In the genomic region with DNA sequence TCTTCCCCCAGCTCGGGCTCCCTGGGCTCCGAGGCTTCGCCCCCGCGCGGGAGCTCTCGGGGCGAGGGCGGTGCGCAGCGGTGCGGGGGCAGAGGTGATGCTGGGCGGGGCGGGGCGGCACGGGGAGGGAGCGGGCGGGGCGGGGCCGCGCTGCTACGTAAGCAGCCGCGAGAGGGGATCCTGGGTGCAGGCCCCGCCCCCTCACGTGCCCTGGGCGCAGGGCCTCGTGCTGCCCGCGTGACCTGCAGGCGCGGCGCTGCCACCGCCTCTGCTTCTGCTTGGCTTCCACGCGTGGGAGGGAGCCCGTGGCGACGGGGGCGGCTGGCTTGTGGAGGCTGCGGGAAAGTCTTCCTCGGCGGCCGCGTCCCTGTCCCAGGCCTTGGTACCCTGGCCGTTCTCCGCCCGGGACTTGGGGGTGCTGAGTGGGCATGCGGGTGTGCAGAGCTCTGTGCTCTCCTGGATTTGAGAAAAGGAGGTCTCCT, we compare ENCODE assay signal across 1 cellular context.
TF ChIP-seq lines count a peak whose summit lies in the region.

No MANE protein-coding gene starts in this region.

TF ChIP-seq in WTC11, 78 proteins besides CTCF, POLR2A, EP300 and RAD21 (continued from another document and continues in another):
- TF ChIP-seq, protein P1, sequence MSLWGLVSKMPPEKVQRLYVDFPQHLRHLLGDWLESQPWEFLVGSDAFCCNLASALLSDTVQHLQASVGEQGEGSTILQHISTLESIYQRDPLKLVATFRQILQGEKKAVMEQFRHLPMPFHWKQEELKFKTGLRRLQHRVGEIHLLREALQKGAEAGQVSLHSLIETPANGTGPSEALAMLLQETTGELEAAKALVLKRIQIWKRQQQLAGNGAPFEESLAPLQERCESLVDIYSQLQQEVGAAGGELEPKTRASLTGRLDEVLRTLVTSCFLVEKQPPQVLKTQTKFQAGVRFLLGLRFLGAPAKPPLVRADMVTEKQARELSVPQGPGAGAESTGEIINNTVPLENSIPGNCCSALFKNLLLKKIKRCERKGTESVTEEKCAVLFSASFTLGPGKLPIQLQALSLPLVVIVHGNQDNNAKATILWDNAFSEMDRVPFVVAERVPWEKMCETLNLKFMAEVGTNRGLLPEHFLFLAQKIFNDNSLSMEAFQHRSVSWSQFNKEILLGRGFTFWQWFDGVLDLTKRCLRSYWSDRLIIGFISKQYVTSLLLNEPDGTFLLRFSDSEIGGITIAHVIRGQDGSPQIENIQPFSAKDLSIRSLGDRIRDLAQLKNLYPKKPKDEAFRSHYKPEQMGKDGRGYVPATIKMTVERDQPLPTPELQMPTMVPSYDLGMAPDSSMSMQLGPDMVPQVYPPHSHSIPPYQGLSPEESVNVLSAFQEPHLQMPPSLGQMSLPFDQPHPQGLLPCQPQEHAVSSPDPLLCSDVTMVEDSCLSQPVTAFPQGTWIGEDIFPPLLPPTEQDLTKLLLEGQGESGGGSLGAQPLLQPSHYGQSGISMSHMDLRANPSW (CRISPR knock-in tag; conservative IDR thresholded peaks at IDR 0.05; ENCODE audit: low read depth) = peak; percentile 90; the same call in 1 of the 2 replicates
- TF ChIP-seq, protein P2, sequence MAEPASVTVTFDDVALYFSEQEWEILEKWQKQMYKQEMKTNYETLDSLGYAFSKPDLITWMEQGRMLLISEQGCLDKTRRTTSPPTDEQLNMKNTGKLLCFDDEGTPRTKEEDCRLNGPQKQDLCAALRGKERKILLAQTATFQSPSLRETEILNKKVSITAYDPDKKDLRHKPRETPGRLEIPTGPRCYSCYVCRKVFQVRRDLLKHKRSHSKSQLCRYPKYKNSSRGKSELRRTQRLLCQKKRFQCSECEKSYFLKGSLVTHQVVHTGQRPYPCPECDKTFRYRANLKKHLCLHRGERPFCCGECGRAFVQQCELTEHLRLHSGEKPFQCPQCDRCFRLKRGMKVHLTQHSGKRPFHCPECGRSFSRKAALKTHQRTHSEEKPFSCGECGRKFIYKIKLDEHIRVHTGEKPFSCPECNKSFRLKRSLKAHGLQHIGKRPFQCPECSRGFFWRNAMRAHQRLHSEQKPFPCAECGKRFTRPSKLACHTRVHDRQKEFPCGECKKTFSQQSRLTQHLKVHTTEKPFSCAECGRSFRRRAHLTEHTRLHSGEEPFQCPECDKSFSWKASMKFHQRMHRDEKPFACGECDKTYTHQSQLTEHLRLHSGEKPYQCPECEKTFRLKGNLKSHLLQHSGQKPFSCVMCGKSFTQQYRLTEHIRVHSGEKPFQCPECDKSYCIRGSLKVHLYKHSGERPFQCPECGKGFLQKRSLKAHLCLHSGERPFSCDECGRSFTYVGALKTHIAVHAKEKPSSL (CRISPR knock-in tag; conservative IDR thresholded peaks at IDR 0.05) = no peak
- TF ChIP-seq GABPB1 (CRISPR knock-in tag; IDR thresholded peaks at IDR 0.05) (no peak), FOXJ3 (CRISPR knock-in tag; IDR thresholded peaks at IDR 0.05; ENCODE audit: borderline replicate concordance) (peak; percentile 93), CREB1 (CRISPR knock-in tag; IDR thresholded peaks at IDR 0.05) (peak; percentile 97), OVOL2 (CRISPR knock-in tag; IDR thresholded peaks at IDR 0.05; ENCODE audit: borderline replicate concordance) (no peak), RELA (CRISPR knock-in tag; IDR thresholded peaks at IDR 0.05; ENCODE audit: borderline replicate concordance) (peak; percentile 98), ELF4 (CRISPR knock-in tag; IDR thresholded peaks at IDR 0.05; ENCODE audit: low read depth) (peak; percentile 98), KAT7 (CRISPR knock-in tag; IDR thresholded peaks at IDR 0.05; ENCODE audit: borderline replicate concordance) (peak; percentile 86; the same call in 1 of the 2 replicates), ZNF416 (CRISPR knock-in tag; IDR thresholded peaks at IDR 0.05) (no peak), JAZF1 (CRISPR knock-in tag; IDR thresholded peaks at IDR 0.05) (no peak), ATF1 (CRISPR knock-in tag; IDR thresholded peaks at IDR 0.05) (peak; percentile 90; the same call in 1 of the 2 replicates), ETV6 (CRISPR knock-in tag; IDR thresholded peaks at IDR 0.05) (peak; percentile 98), ZNF263 (CRISPR knock-in tag; IDR thresholded peaks at IDR 0.05; ENCODE audit: low read depth) (peak; percentile 69; the same call in 1 of the 2 replicates), PRRX2 (CRISPR knock-in tag; IDR thresholded peaks at IDR 0.05) (no peak), EMX1 (CRISPR knock-in tag; IDR thresholded peaks at IDR 0.05) (no peak), TP53 (CRISPR knock-in tag; IDR thresholded peaks at IDR 0.05) (peak; percentile 99), MYBL2 (CRISPR knock-in tag; IDR thresholded peaks at IDR 0.05) (peak; percentile 94), SMAD4 (CRISPR knock-in tag; IDR thresholded peaks at IDR 0.05) (peak; percentile 95), ZNF423 (CRISPR knock-in tag; IDR thresholded peaks at IDR 0.05) (no peak), NR1H2 (CRISPR knock-in tag; IDR thresholded peaks at IDR 0.05) (peak; percentile 79; the same call in 1 of the 2 replicates), NR2C2 (CRISPR knock-in tag; IDR thresholded peaks at IDR 0.05) (peak; percentile 90), MXD4 (CRISPR knock-in tag; IDR thresholded peaks at IDR 0.05; ENCODE audit: borderline replicate concordance) (no peak), ZNF219 (CRISPR knock-in tag; IDR thresholded peaks at IDR 0.05; ENCODE audit: borderline replicate concordance) (peak; percentile 97)
- TF ChIP-seq, protein P3, sequence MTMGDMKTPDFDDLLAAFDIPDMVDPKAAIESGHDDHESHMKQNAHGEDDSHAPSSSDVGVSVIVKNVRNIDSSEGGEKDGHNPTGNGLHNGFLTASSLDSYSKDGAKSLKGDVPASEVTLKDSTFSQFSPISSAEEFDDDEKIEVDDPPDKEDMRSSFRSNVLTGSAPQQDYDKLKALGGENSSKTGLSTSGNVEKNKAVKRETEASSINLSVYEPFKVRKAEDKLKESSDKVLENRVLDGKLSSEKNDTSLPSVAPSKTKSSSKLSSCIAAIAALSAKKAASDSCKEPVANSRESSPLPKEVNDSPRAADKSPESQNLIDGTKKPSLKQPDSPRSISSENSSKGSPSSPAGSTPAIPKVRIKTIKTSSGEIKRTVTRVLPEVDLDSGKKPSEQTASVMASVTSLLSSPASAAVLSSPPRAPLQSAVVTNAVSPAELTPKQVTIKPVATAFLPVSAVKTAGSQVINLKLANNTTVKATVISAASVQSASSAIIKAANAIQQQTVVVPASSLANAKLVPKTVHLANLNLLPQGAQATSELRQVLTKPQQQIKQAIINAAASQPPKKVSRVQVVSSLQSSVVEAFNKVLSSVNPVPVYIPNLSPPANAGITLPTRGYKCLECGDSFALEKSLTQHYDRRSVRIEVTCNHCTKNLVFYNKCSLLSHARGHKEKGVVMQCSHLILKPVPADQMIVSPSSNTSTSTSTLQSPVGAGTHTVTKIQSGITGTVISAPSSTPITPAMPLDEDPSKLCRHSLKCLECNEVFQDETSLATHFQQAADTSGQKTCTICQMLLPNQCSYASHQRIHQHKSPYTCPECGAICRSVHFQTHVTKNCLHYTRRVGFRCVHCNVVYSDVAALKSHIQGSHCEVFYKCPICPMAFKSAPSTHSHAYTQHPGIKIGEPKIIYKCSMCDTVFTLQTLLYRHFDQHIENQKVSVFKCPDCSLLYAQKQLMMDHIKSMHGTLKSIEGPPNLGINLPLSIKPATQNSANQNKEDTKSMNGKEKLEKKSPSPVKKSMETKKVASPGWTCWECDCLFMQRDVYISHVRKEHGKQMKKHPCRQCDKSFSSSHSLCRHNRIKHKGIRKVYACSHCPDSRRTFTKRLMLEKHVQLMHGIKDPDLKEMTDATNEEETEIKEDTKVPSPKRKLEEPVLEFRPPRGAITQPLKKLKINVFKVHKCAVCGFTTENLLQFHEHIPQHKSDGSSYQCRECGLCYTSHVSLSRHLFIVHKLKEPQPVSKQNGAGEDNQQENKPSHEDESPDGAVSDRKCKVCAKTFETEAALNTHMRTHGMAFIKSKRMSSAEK (CRISPR knock-in tag; IDR thresholded peaks at IDR 0.05; ENCODE audit: borderline replicate concordance) = no peak
- TF ChIP-seq, protein P4, sequence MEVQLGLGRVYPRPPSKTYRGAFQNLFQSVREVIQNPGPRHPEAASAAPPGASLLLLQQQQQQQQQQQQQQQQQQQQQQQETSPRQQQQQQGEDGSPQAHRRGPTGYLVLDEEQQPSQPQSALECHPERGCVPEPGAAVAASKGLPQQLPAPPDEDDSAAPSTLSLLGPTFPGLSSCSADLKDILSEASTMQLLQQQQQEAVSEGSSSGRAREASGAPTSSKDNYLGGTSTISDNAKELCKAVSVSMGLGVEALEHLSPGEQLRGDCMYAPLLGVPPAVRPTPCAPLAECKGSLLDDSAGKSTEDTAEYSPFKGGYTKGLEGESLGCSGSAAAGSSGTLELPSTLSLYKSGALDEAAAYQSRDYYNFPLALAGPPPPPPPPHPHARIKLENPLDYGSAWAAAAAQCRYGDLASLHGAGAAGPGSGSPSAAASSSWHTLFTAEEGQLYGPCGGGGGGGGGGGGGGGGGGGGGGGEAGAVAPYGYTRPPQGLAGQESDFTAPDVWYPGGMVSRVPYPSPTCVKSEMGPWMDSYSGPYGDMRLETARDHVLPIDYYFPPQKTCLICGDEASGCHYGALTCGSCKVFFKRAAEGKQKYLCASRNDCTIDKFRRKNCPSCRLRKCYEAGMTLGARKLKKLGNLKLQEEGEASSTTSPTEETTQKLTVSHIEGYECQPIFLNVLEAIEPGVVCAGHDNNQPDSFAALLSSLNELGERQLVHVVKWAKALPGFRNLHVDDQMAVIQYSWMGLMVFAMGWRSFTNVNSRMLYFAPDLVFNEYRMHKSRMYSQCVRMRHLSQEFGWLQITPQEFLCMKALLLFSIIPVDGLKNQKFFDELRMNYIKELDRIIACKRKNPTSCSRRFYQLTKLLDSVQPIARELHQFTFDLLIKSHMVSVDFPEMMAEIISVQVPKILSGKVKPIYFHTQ (CRISPR knock-in tag; IDR thresholded peaks at IDR 0.05) = no peak
- TF ChIP-seq, protein P5, sequence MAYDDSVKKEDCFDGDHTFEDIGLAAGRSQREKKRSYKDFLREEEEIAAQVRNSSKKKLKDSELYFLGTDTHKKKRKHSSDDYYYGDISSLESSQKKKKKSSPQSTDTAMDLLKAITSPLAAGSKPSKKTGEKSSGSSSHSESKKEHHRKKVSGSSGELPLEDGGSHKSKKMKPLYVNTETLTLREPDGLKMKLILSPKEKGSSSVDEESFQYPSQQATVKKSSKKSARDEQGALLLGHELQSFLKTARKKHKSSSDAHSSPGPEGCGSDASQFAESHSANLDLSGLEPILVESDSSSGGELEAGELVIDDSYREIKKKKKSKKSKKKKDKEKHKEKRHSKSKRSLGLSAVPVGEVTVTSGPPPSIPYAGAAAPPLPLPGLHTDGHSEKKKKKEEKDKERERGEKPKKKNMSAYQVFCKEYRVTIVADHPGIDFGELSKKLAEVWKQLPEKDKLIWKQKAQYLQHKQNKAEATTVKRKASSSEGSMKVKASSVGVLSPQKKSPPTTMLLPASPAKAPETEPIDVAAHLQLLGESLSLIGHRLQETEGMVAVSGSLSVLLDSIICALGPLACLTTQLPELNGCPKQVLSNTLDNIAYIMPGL (CRISPR knock-in tag; IDR thresholded peaks at IDR 0.05) = 0 out of 2 replicates have a peak, but pooled peaks have one; percentile 36
- TF ChIP-seq, protein P6, sequence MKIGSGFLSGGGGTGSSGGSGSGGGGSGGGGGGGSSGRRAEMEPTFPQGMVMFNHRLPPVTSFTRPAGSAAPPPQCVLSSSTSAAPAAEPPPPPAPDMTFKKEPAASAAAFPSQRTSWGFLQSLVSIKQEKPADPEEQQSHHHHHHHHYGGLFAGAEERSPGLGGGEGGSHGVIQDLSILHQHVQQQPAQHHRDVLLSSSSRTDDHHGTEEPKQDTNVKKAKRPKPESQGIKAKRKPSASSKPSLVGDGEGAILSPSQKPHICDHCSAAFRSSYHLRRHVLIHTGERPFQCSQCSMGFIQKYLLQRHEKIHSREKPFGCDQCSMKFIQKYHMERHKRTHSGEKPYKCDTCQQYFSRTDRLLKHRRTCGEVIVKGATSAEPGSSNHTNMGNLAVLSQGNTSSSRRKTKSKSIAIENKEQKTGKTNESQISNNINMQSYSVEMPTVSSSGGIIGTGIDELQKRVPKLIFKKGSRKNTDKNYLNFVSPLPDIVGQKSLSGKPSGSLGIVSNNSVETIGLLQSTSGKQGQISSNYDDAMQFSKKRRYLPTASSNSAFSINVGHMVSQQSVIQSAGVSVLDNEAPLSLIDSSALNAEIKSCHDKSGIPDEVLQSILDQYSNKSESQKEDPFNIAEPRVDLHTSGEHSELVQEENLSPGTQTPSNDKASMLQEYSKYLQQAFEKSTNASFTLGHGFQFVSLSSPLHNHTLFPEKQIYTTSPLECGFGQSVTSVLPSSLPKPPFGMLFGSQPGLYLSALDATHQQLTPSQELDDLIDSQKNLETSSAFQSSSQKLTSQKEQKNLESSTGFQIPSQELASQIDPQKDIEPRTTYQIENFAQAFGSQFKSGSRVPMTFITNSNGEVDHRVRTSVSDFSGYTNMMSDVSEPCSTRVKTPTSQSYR (CRISPR knock-in tag; IDR thresholded peaks at IDR 0.05) = peak; percentile 99
- TF ChIP-seq, protein P7, sequence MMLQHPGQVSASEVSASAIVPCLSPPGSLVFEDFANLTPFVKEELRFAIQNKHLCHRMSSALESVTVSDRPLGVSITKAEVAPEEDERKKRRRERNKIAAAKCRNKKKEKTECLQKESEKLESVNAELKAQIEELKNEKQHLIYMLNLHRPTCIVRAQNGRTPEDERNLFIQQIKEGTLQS (CRISPR knock-in tag; conservative IDR thresholded peaks at IDR 0.05) = peak; percentile 83
- TF ChIP-seq, protein P8, sequence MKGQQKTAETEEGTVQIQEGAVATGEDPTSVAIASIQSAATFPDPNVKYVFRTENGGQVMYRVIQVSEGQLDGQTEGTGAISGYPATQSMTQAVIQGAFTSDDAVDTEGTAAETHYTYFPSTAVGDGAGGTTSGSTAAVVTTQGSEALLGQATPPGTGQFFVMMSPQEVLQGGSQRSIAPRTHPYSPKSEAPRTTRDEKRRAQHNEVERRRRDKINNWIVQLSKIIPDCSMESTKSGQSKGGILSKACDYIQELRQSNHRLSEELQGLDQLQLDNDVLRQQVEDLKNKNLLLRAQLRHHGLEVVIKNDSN (CRISPR knock-in tag; IDR thresholded peaks at IDR 0.05) = peak; percentile 91
- TF ChIP-seq, protein P9, sequence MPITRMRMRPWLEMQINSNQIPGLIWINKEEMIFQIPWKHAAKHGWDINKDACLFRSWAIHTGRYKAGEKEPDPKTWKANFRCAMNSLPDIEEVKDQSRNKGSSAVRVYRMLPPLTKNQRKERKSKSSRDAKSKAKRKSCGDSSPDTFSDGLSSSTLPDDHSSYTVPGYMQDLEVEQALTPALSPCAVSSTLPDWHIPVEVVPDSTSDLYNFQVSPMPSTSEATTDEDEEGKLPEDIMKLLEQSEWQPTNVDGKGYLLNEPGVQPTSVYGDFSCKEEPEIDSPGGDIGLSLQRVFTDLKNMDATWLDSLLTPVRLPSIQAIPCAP (CRISPR knock-in tag; IDR thresholded peaks at IDR 0.05) = peak; percentile 98
- TF ChIP-seq, protein P10, sequence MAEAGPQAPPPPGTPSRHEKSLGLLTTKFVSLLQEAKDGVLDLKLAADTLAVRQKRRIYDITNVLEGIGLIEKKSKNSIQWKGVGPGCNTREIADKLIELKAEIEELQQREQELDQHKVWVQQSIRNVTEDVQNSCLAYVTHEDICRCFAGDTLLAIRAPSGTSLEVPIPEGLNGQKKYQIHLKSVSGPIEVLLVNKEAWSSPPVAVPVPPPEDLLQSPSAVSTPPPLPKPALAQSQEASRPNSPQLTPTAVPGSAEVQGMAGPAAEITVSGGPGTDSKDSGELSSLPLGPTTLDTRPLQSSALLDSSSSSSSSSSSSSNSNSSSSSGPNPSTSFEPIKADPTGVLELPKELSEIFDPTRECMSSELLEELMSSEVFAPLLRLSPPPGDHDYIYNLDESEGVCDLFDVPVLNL (CRISPR knock-in tag; IDR thresholded peaks at IDR 0.05; ENCODE audit: borderline replicate concordance, low read depth) = peak; percentile 89
- TF ChIP-seq, protein P11, sequence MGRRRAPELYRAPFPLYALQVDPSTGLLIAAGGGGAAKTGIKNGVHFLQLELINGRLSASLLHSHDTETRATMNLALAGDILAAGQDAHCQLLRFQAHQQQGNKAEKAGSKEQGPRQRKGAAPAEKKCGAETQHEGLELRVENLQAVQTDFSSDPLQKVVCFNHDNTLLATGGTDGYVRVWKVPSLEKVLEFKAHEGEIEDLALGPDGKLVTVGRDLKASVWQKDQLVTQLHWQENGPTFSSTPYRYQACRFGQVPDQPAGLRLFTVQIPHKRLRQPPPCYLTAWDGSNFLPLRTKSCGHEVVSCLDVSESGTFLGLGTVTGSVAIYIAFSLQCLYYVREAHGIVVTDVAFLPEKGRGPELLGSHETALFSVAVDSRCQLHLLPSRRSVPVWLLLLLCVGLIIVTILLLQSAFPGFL (CRISPR knock-in tag; IDR thresholded peaks at IDR 0.05; ENCODE audit: borderline replicate concordance) = no peak
